In the genomic region with DNA sequence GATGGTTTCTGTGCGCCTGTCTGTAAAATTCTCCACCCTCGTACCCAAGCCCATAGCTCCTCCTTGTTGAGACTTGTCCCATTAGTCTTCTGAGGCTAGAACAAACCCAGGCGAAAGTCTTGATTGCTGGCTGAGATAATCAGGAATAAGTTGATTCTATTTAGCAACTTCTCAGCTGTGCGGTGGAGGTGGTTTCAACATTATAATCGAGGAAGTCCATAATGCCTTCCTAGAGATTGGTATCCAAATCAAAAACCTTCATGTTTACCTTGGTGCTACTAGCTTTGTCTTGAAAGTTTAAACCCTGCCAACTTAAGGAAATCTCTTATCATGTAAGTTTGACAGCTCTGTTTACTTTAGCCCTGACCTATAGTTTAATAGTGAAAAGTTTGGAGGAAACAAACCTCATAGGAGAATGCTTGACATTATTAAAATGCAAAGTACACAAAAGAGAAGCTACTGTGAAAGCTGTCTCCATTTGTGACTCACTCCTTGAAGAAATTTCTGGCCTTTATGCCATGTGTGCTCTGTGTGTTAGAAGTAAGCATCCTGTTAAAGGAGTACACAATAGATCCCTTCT, we compare ENCODE assay signal across 18 cellular contexts. TPM values are rescaled to one million over a fixed set of nuclear protein-coding genes. Genes with fewer than 3 reads are reported as not detected.
DNase-seq lines count a peak whose midpoint lies in the region; ATAC-seq and TF ChIP-seq lines count a peak whose summit lies in the region.
"Had no signal": no experiment of that assay in that cellular context is flagged by ENCODE, and none has a peak within 500 bp of the region (broad histone marks: within the 10 kb centered on the region; RNA-seq: fewer than 3 reads in every experiment).

No MANE protein-coding gene starts in this region.

- no peak overlapping the region for H2BK5ac ChIP-seq in neuronal stem cell (ENCODE audit: low read length)

- no peak for TF ChIP-seq POLR2A in heart left ventricle (IDR thresholded peaks at IDR 0.05)

- TF ChIP-seq CTCF in epithelial cell of esophagus (IDR thresholded peaks at IDR 0.05; ENCODE audit: insufficient read depth, low read depth, low read length, missing control alignments) (no peak), heart left ventricle (IDR thresholded peaks at IDR 0.05) (no peak)

- no peak overlapping the region for H3K14ac ChIP-seq in neuronal stem cell (ENCODE audit: low read length)

- no peak overlapping the region for H3K23ac ChIP-seq in neuronal stem cell (ENCODE audit: low read depth, low read length, poor library complexity)

- H4K8ac ChIP-seq in neuronal stem cell (ENCODE audit: low read depth, low read length) = no peak overlapping the region

- no peaks in the 10 kb centered on the region for H3K79me1 ChIP-seq in neuronal stem cell (ENCODE audit: low read depth, low read length)

- no peak overlapping the region for H2BK15ac ChIP-seq in neuronal stem cell (ENCODE audit: low read length)

- H3K27ac ChIP-seq in neuronal stem cell (replicated peaks; ENCODE audit: low read length) = no peak overlapping the region
- no peak overlapping the region for H3K27ac ChIP-seq in heart left ventricle
- H3K27ac ChIP-seq: upper lobe of left lung had no signal

- no peak overlapping the region for H3K4me3 ChIP-seq in epithelial cell of esophagus (ENCODE audit: low read length)
- no peak overlapping the region for H3K4me3 ChIP-seq in neuronal stem cell (ENCODE audit: low read length in 2 of 2)
- H3K4me3 ChIP-seq in heart left ventricle = no peak overlapping the region
- H3K4me3 ChIP-seq: upper lobe of left lung had no signal

- no peak overlapping the region for H3K18ac ChIP-seq in neuronal stem cell (ENCODE audit: low read length)

- peak overlapping the region; percentile 43 for H2AFZ ChIP-seq in neuronal stem cell (ENCODE audit: low read length)

- WGBS in neuronal stem cell (ENCODE audit: extremely low coverage in 2 of 2, insufficient read length in 2 of 2, insufficient replicate concordance in 1 of 2), 2 donors = no CpG with 5 or more reads among the region's 5 CpGs
- 75 to 81% (median 79%) methylated on average over 5 of the region's 5 CpGs for WGBS in heart left ventricle, 4 donors

- H3K36me3 ChIP-seq in neuronal stem cell (replicated peaks in 1 of 2; ENCODE audit: control insufficient read depth in 2 of 2, insufficient read depth in 2 of 2, low read length in 2 of 2) (no peaks in the 10 kb centered on the region), heart left ventricle (no peaks in the 10 kb centered on the region)
- H3K36me3 ChIP-seq: upper lobe of left lung had no signal

- H3K4me1 ChIP-seq in neuronal stem cell (ENCODE audit: control insufficient read depth in 2 of 2, insufficient read depth in 1 of 2, low read depth in 1 of 2, low read length in 2 of 2) (peaks cover 0 to 19% of the 10 kb centered on the region in 2 donors), heart left ventricle (peaks cover 0 to 13% (median 0%) of the 10 kb centered on the region in 12 donors)

- ATAC-seq in HG03139 (IDR thresholded peaks at IDR 0.05; ENCODE audit: unreplicated experiment) (no peak), GM19023 (IDR thresholded peaks at IDR 0.05; ENCODE audit: unreplicated experiment) (no peak), heart left ventricle (no peak)
- ATAC-seq: activated CD8-positive, alpha-beta T cell treated with anti-CD3 and anti-CD28 coated beads for 36 hours; HepG2; stimulated activated effector memory CD8-positive, alpha-beta T cell treated with anti-CD3 and anti-CD28 coated beads, Interleukin-12 subunit alpha, Interleukin-12 subunit beta, amount 100 ng/mL, for 72 hours had no signal

- intact Hi-C loops in heart left ventricle (cut with DNase I) = loop anchor here in 1 of 10 donors (10.0 kb wide), 1 partner anchor 64 kb away; no protein-coding TSS in a partner anchor

- H2AK5ac ChIP-seq in neuronal stem cell (ENCODE audit: low read depth, low read length) = no peak overlapping the region

- H4K91ac ChIP-seq in neuronal stem cell (ENCODE audit: low read depth, low read length, poor library complexity) = no peak overlapping the region

- H3K4ac ChIP-seq in neuronal stem cell (ENCODE audit: low read length) = no peak overlapping the region

- no peak overlapping the region for H3K9ac ChIP-seq in neuronal stem cell (ENCODE audit: low read depth, low read length, poor library complexity)

- H3K4me2 ChIP-seq in neuronal stem cell (ENCODE audit: insufficient read depth, low read length, poor library complexity, severe bottlenecking) = no peak overlapping the region

- H3K9me3 ChIP-seq in neuronal stem cell (replicated peaks in 1 of 2; ENCODE audit: control insufficient read depth in 2 of 2, insufficient read depth in 1 of 2, low read depth in 1 of 2, low read length in 2 of 2) (no peaks in the 10 kb centered on the region), heart left ventricle (no peaks in the 10 kb centered on the region)
- H3K9me3 ChIP-seq: upper lobe of left lung had no signal

- DNase-seq in GF-D8 (lab: John Stamatoyannopoulos, UW) (peak; percentile 83), NCI-H460 (ENCODE audit: extremely low read depth, low read depth) (peak; percentile 42), epithelial cell of esophagus (ENCODE audit: low read depth) (peak; percentile 87), neuronal stem cell (ENCODE audit: low spot score) (no peak), NCI-H2171 treated with DMSO at 0.1 percent for 48 hours (lab: John Stamatoyannopoulos, UW) (no peak), heart left ventricle (no peak)
- DNase-seq: activated CD8-positive, alpha-beta T cell treated with anti-CD3 and anti-CD28 coated beads for 36 hours; GOT3; NCI-H1105; NCI-H446 treated with DMSO at 0.1 percent for 48 hours; upper lobe of left lung had no signal

- H2BK120ac ChIP-seq in neuronal stem cell (ENCODE audit: low read depth, low read length) = no peak overlapping the region

- H3K27me3 ChIP-seq in neuronal stem cell (ENCODE audit: control insufficient read depth in 3 of 3, insufficient read depth in 3 of 3, low read depth in 1 of 3, low read length in 3 of 3) (no peaks in the 10 kb centered on the region), heart left ventricle (no peaks in the 10 kb centered on the region)
- H3K27me3 ChIP-seq: upper lobe of left lung had no signal

- H2BK12ac ChIP-seq in neuronal stem cell (ENCODE audit: low read length) = no peak overlapping the region

RNA-seq across cellular contexts. Expression of a gene that starts 36.6 kb away (rescaled TPM):
- 0.10 and 0.14 TPM in 2 replicates for total RNA-seq in NCI-H460 (2014; rRNA removed; shearing (Covaris generic))
- 0.40 TPM in 1 of 2 replicates, not detected in the other for polyA plus RNA-seq in NCI-H460 (2014; cell fraction: nucleus; rRNA removed)
- not detected for polyA plus RNA-seq in neuronal stem cell (2013, experiment 1 of 2)
- polyA plus RNA-seq in neuronal stem cell (2013, experiment 2 of 2) = not detected
- 10 to 100 TPM in 1 of 9 donors, 1 to 10 TPM in 8; 1.1 to 10.7 (median 5.3) TPM for total RNA-seq in heart left ventricle
- polyA plus RNA-seq in heart left ventricle = under 1 TPM; 0.18 to 0.95 TPM
- total RNA-seq: dermis microvascular lymphatic vessel endothelial cell, HepG2, liver, OCI-LY7, upper lobe of left lung had no signal
- polyA plus RNA-seq: HepG2, liver had no signal

Comparison
In these comparisons a context has a peak if more than half of its experiments do, and no peak if none do; other contexts are left out.
1. DNase-seq: peak in GF-D8 (single experiment), NCI-H460 (single experiment) and epithelial cell of esophagus (single experiment); none in neuronal stem cell (single experiment), NCI-H2171 treated with DMSO at 0.1 percent for 48 hours (single experiment) and heart left ventricle (0 of 5).